ENCODE assay signal across 22 cellular contexts in the genomic region with DNA sequence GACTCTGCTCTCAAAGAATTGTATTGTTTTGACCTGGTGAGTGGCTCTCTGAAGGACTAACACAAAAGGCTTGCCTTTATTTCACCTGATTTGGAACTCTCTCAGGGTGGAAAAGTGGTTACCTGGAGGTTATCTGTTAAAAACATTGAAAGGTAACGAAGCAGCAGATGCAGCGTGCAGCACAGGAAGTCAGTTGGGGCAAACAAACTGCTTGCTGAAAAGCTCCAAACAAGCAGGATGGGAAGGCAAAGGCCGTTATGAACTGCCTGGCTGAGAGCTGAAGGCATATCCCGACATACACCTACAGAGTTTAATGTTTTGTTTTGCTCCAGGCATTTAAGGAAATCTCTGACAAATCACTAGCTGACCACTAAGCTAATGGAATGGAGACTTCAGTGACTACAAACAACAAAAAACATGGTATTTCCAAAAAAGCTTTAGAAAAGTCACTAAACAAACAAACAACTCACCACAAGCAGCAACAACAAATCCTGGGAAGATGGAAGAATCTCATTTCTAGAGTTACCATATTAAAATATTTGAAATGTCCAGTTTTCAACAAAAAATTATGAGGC. TPM values are rescaled to one million over a fixed set of nuclear protein-coding genes. Genes with fewer than 3 reads are reported as not detected.
DNase-seq lines count a peak whose midpoint lies in the region; ATAC-seq lines count a peak whose summit lies in the region.
"Had no signal": no experiment of that assay in that cellular context is flagged by ENCODE, and none has a peak within 500 bp of the region (broad histone marks: within the 10 kb centered on the region; RNA-seq: fewer than 3 reads in every experiment).

No MANE protein-coding gene starts in this region.

- peak; percentile 24 for DNase-seq in DMS153 treated with DMSO at 0.1 percent for 48 hours (lab: John Stamatoyannopoulos, UW; ENCODE audit: unreplicated experiment)
- DNase-seq in DMS153 (lab: John Stamatoyannopoulos, UW): no peak
- DNase-seq in CD4-positive, alpha-beta memory T cell: no peak
- no peak for DNase-seq in T-helper 17 cell
- peak; percentile 60 for DNase-seq in islet precursor cell
- DNase-seq in H4 (ENCODE audit: low spot score): no peak
- DNase-seq in HCEC 1CT: no peak
- DNase-seq: brain microvascular endothelial cell; head of caudate nucleus; MG63; NCI-H1417 treated with DMSO at 0.1 percent for 48 hours; NCI-H2171; NCI-H69; psoas muscle; spleen; stimulated activated CD4-positive, alpha-beta T cell treated with anti-CD3 and anti-CD28 coated beads, Interleukin-4, amount 100 ng/mL, for 24 hours; trophoblast cell had no signal

- H3K9me3 Mint-ChIP-seq in CD4-positive, alpha-beta memory T cell: no peaks in the 10 kb centered on the region

- H3K4me1 Mint-ChIP-seq in CD4-positive, alpha-beta memory T cell: peaks cover 9 to 20% (median 15%) of the 10 kb centered on the region in 4 donors
- peaks cover 13% of the 10 kb centered on the region for H3K4me1 Mint-ChIP-seq in T-helper 17 cell

- H3K4me3 ChIP-seq in CD4-positive, alpha-beta memory T cell (ENCODE audit: low read length in 2 of 2): no peak overlapping the region
- H3K4me3 ChIP-seq: MG63, psoas muscle, spleen had no signal

- no peaks in the 10 kb centered on the region for H3K36me3 ChIP-seq in CD4-positive, alpha-beta memory T cell (ENCODE audit: insufficient read depth, low read length)
- H3K36me3 ChIP-seq: brain microvascular endothelial cell had no signal

- H3K27ac Mint-ChIP-seq in CD4-positive, alpha-beta memory T cell: peak overlapping the region in 2 of 7 donors; percentile 55 to 67
- peak overlapping the region; percentile 34 for H3K27ac Mint-ChIP-seq in T-helper 17 cell
- H3K27ac Mint-ChIP-seq: B cell; stimulated activated naive CD8-positive, alpha-beta T cell treated with anti-CD3 and anti-CD28 coated beads, Interleukin-15, Interleukin-2, amounts not matched to agents 100 ng/mL and 50 ng/mL, for 24 hours had no signal

- no peaks in the 10 kb centered on the region for H3K9me3 ChIP-seq in CD4-positive, alpha-beta memory T cell (ENCODE audit: control insufficient read depth in 1 of 2, low read length in 2 of 2)
- no peaks in the 10 kb centered on the region for H3K9me3 ChIP-seq in T-helper 17 cell (ENCODE audit: control insufficient read depth, low read length, poor library complexity, severe bottlenecking)
- H3K9me3 ChIP-seq: psoas muscle had no signal

- H3K4me3 Mint-ChIP-seq in CD4-positive, alpha-beta memory T cell: peak overlapping the region in 5 of 8 donors; percentile 3 to 70 (median 16)
- no peak overlapping the region for H3K4me3 Mint-ChIP-seq in T-helper 17 cell
- H3K4me3 Mint-ChIP-seq: B cell; stimulated activated naive CD8-positive, alpha-beta T cell treated with anti-CD3 and anti-CD28 coated beads, Interleukin-15, Interleukin-2, amounts not matched to agents 100 ng/mL and 50 ng/mL, for 24 hours had no signal

- no peak overlapping the region for H3K27ac ChIP-seq in CD4-positive, alpha-beta memory T cell (ENCODE audit: low read depth, low read length)
- H3K27ac ChIP-seq: 22Rv1, brain microvascular endothelial cell, psoas muscle, RWPE1, spleen had no signal

- CTCF ChIA-PET in CD4-positive, alpha-beta memory T cell (lab: Charles Lee; ENCODE audit: partially characterized antibody): interaction anchor here (1.3 to 2.1 kb wide), 2 partner anchors 10 to 79 kb away, joined by 6 to 8 read pairs; no protein-coding TSS in a partner anchor

- no peak for ATAC-seq in T-helper 17 cell
- ATAC-seq in HG02973 (IDR thresholded peaks at IDR 0.05; ENCODE audit: unreplicated experiment): no peak
- ATAC-seq: psoas muscle had no signal

- POLR2A ChIA-PET in CD4-positive, alpha-beta memory T cell (lab: Charles Lee; ENCODE audit: partially characterized antibody): no interaction called here

- intact Hi-C loops in CD4-positive, alpha-beta memory T cell (cut with micrococcal nuclease): no loop called here

- peaks cover 19 to 20% of the 10 kb centered on the region in 2 donors for H3K36me3 Mint-ChIP-seq in CD4-positive, alpha-beta memory T cell
- H3K36me3 Mint-ChIP-seq in T-helper 17 cell (ENCODE audit: low read depth): peaks cover 3% of the 10 kb centered on the region

- peaks cover 8% of the 10 kb centered on the region for H3K4me1 ChIP-seq in CD4-positive, alpha-beta memory T cell (ENCODE audit: insufficient read depth, low read length)
- H3K4me1 ChIP-seq: psoas muscle, spleen had no signal

- H3K27me3 Mint-ChIP-seq in CD4-positive, alpha-beta memory T cell: no peaks in the 10 kb centered on the region
- H3K27me3 Mint-ChIP-seq in T-helper 17 cell: no peaks in the 10 kb centered on the region
- H3K27me3 Mint-ChIP-seq: B cell; stimulated activated naive CD8-positive, alpha-beta T cell treated with anti-CD3 and anti-CD28 coated beads, Interleukin-15, Interleukin-2, amounts not matched to agents 100 ng/mL and 50 ng/mL, for 24 hours had no signal

- H3K27me3 ChIP-seq in CD4-positive, alpha-beta memory T cell (ENCODE audit: insufficient read depth, low read length): no peaks in the 10 kb centered on the region
- H3K27me3 ChIP-seq: brain microvascular endothelial cell, MG63, spleen had no signal

RNA-seq across cellular contexts. Expression of a gene that starts 44.3 kb away (rescaled TPM):
- 1 to 10 TPM in 1 of 2 experiments, under 1 TPM in 1; 0.64 to 1.0 TPM for total RNA-seq in CD4-positive, alpha-beta memory T cell
- under 1 TPM in 1 of 2 donors, not detected in 1; 0.42 TPM for polyA plus RNA-seq in CD4-positive, alpha-beta memory T cell
- total RNA-seq in T-helper 17 cell: under 1 TPM; 0.20 to 0.34 TPM
- 3.8 and 6.5 TPM in 2 replicates for total RNA-seq in H4 (2014; rRNA removed; shearing (Covaris generic))

RNA-seq across cellular contexts. Expression of a gene that starts 47.6 kb away (rescaled TPM):
- total RNA-seq in CD4-positive, alpha-beta memory T cell: 10 to 100 TPM; 38.0 to 38.5 TPM
- 10 to 100 TPM; 56.3 to 61.8 TPM for polyA plus RNA-seq in CD4-positive, alpha-beta memory T cell
- total RNA-seq in T-helper 17 cell: 10 to 100 TPM; 18.6 to 20.3 TPM
- 46.8 and 51.2 TPM in 2 replicates for total RNA-seq in H4 (2014; rRNA removed; shearing (Covaris generic))

RNA-seq across cellular contexts. Expression of a gene that starts 47.7 kb away (rescaled TPM):
- 10 to 100 TPM; 13.8 to 17.2 TPM for total RNA-seq in CD4-positive, alpha-beta memory T cell
- 10 to 100 TPM; 18.5 to 18.9 TPM for polyA plus RNA-seq in CD4-positive, alpha-beta memory T cell
- 10 to 100 TPM; 16.1 to 16.2 TPM for total RNA-seq in T-helper 17 cell
- 18.7 and 25.3 TPM in 2 replicates for total RNA-seq in H4 (2014; rRNA removed; shearing (Covaris generic))

Comparison
In these comparisons a context has a peak if more than half of its experiments do, and no peak if none do; other contexts are left out.
1. DNase-seq: peak in DMS153 treated with DMSO at 0.1 percent for 48 hours (single experiment) and islet precursor cell (single experiment); none in DMS153 (single experiment), CD4-positive, alpha-beta memory T cell (0 of 5), T-helper 17 cell (0 of 3), H4 (single experiment) and HCEC 1CT (single experiment).